ENCODE assay signal across 29 cellular contexts in the genomic region with DNA sequence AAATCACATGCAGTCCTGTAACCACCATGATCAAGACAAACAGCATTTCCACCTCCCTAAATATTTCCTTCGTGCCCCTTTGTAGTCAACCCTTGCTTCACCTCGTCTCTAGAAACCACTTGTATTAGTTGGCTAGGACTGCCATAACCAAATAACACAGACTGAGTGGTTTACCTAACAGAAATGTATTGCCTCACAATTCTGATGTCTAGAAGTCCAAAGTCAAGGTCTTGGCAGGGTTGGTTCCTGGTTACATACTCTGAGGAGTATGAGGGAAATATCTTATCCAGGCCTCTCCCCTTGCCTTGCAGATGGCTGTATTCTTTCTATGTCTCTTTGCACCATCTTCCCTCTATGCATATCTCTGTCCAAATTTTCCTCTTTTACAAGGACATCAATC.
"Had no signal": no experiment of that assay in that cellular context is flagged by ENCODE, and none has a peak within 500 bp of the region (broad histone marks: within the 10 kb centered on the region; RNA-seq: fewer than 3 reads in every experiment).

No MANE protein-coding gene starts in this region.

- ATAC-seq: activated CD8-positive, alpha-beta T cell treated with anti-CD3 and anti-CD28 coated beads, Interleukin-2, amount 10 ng/mL, durations not matched to agents 7 days and 5 days; activated naive CD4-positive, alpha-beta T cell treated with anti-CD3 and anti-CD28 coated beads, Interleukin-2, amount 50 U/mL, for 72 hours; activated naive CD8-positive, alpha-beta T cell treated with anti-CD3 and anti-CD28 coated beads, Interleukin-2, amount 50 U/mL, for 24 hours; body of pancreas; SK-N-SH treated with all-trans-retinoic acid at 6 μM for 48 hours; WTC11 had no signal

- H3K9me3 ChIP-seq: ascending aorta, body of pancreas, MG63, SJSA1 had no signal

- H3K27ac Mint-ChIP-seq: activated CD8-positive, alpha-beta T cell treated with anti-CD3 and anti-CD28 coated beads, Interleukin-2, amount 10 ng/mL, durations not matched to agents 7 days and 5 days; activated naive CD4-positive, alpha-beta T cell treated with anti-CD3 and anti-CD28 coated beads, Interleukin-2, amount 50 U/mL, for 72 hours; activated naive CD8-positive, alpha-beta T cell treated with anti-CD3 and anti-CD28 coated beads, Interleukin-2, amount 50 U/mL, for 24 hours; activated T-helper 1 cell treated with anti-CD3 and anti-CD28 coated beads, Interleukin-12 subunit alpha, Interleukin-12 subunit beta, Interleukin-2, Interleukin-4 antibody, amounts not matched to agents 30 ng/mL and 10 ng/mL and 1 ng/mL, durations not matched to agents 14 hours and 24 hours and 36 hours; WTC11 had no signal

- H3K4me1 ChIP-seq: ascending aorta, body of pancreas, SJSA1 had no signal

- DNase-seq: activated CD4-positive, alpha-beta T cell treated with anti-CD3 and anti-CD28 coated beads for 48 hours; activated CD4-positive, alpha-beta T cell treated with anti-CD3 and anti-CD28 coated beads, Interleukin-2, amount 50 U/mL, for 4 hours; activated CD4-positive, CD25-positive, alpha-beta regulatory T cell treated with anti-CD3 and anti-CD28 coated beads, Interleukin-2, amount 50 U/mL, for 72 hours; activated CD8-positive, alpha-beta memory T cell treated with anti-CD3 and anti-CD28 coated beads, Interleukin-2, amount 50 U/mL, for 48 hours; activated CD8-positive, alpha-beta T cell treated with anti-CD3 and anti-CD28 coated beads, Interleukin-2, amount 10 ng/mL, durations not matched to agents 7 days and 5 days; activated effector memory CD4-positive, alpha-beta T cell treated with Interleukin-2 at 50 U/mL for 16 hours; activated naive CD4-positive, alpha-beta T cell; activated naive CD8-positive, alpha-beta T cell treated with anti-CD3 and anti-CD28 coated beads, Interleukin-2, amount 50 U/mL, for 24 hours; activated T-cell treated with anti-CD3 and anti-CD28 coated beads, Interleukin-2, amount 50 U/mL, for 1 hour; amniotic stem cell; body of pancreas; central memory CD4-positive, alpha-beta T cell; MG63; MV-4-11; NCI-H1105; NCI-H1436; NCI-H187; NCI-H2081; NCI-H510A treated with DMSO at 0.1 percent for 48 hours; NCI-H69; NK-92 treated with Interleukin-12 subunit alpha and Interleukin-12 subunit beta, amount 100 ng/mL, for 24 hours; SHP77; SW 1271 had no signal

- H3K4me3 ChIP-seq: ascending aorta, body of pancreas, MG63, SJSA1 had no signal

- H3K27ac ChIP-seq: ascending aorta, body of pancreas, SJSA1 had no signal

- H3K9me3 Mint-ChIP-seq: activated naive CD4-positive, alpha-beta T cell treated with anti-CD3 and anti-CD28 coated beads, Interleukin-2, amount 50 U/mL, for 72 hours; activated naive CD8-positive, alpha-beta T cell treated with anti-CD3 and anti-CD28 coated beads, Interleukin-2, amount 50 U/mL, for 24 hours; activated T-helper 1 cell treated with anti-CD3 and anti-CD28 coated beads, Interleukin-12 subunit alpha, Interleukin-12 subunit beta, Interleukin-2, Interleukin-4 antibody, amounts not matched to agents 30 ng/mL and 10 ng/mL and 1 ng/mL, durations not matched to agents 14 hours and 24 hours and 36 hours; WTC11 had no signal

- H3K36me3 ChIP-seq: ascending aorta, MG63, SJSA1 had no signal

- H3K27me3 ChIP-seq: ascending aorta, body of pancreas, MG63, SJSA1 had no signal

- H3K4me1 Mint-ChIP-seq: WTC11 had no signal

- H3K4me3 Mint-ChIP-seq: activated CD8-positive, alpha-beta T cell treated with anti-CD3 and anti-CD28 coated beads, Interleukin-2, amount 10 ng/mL, durations not matched to agents 7 days and 5 days; activated naive CD8-positive, alpha-beta T cell treated with anti-CD3 and anti-CD28 coated beads, Interleukin-2, amount 50 U/mL, for 24 hours; activated T-helper 1 cell treated with anti-CD3 and anti-CD28 coated beads, Interleukin-12 subunit alpha, Interleukin-12 subunit beta, Interleukin-2, Interleukin-4 antibody, amounts not matched to agents 30 ng/mL and 10 ng/mL and 1 ng/mL, durations not matched to agents 14 hours and 24 hours and 36 hours; WTC11 had no signal

- H3K36me3 Mint-ChIP-seq: activated naive CD4-positive, alpha-beta T cell treated with anti-CD3 and anti-CD28 coated beads, Interleukin-2, amount 50 U/mL, for 72 hours; WTC11 had no signal
